8 cellular contexts compared by ENCODE assay signal in genomic region chr5:181222630-181223040, GRCh38. TPM values are rescaled to one million over a fixed set of nuclear protein-coding genes. Genes with fewer than 3 reads are reported as not detected.
DNase-seq lines count a peak whose midpoint lies in the region; ATAC-seq and TF ChIP-seq lines count a peak whose summit lies in the region.

No MANE protein-coding gene starts in this region.

- H3K36me3 Mint-ChIP-seq in stimulated activated naive CD8-positive, alpha-beta T cell treated with anti-CD3 and anti-CD28 coated beads, Interleukin-15, Interleukin-2, amounts not matched to agents 100 ng/mL and 50 ng/mL, for 24 hours (ENCODE audit: low read depth) = peaks cover 28% of the 10 kb centered on the region

- H3K4me3 Mint-ChIP-seq in stimulated activated naive CD8-positive, alpha-beta T cell treated with anti-CD3 and anti-CD28 coated beads, Interleukin-15, Interleukin-2, amounts not matched to agents 100 ng/mL and 50 ng/mL, for 24 hours = peak overlapping the region; percentile 99

- H3K4me1 ChIP-seq in left lung = peaks cover 4 to 46% of the 10 kb centered on the region in 2 donors
- H3K4me1 ChIP-seq in transverse colon = peaks cover 7 to 32% (median 11%) of the 10 kb centered on the region in 4 donors

- peak overlapping the region; percentile 97 for H3K27ac ChIP-seq in angular gyrus (ENCODE audit: low read depth, low read length)
- peak overlapping the region; percentile 97 to 100 for H3K27ac ChIP-seq in left lung
- peak overlapping the region; percentile 93 to 97 (median 95) for H3K27ac ChIP-seq in transverse colon

- 0% methylated on average over 6 to 18 of the region's 18 CpGs for WGBS in transverse colon (ENCODE audit: low coverage in 1 of 2), 2 donors

- peak overlapping the region; percentile 74 to 78 for H3K4me3 ChIP-seq in left lung
- peak overlapping the region; percentile 59 to 87 (median 66) for H3K4me3 ChIP-seq in transverse colon

- no peak for DNase-seq in stimulated activated naive CD8-positive, alpha-beta T cell treated with anti-CD3 and anti-CD28 coated beads, Interleukin-15, Interleukin-2, amounts not matched to agents 100 U/mL and 50 U/mL, for 24 hours
- DNase-seq in left lung (no peak), transverse colon (no peak)

- intact Hi-C loops in left lung (cut with DNase I) (no loop called here), transverse colon (cut with DNase I; ENCODE audit: low total_unique reads) (loop anchor here (2.0 to 10.0 kb wide), 2 partner anchors 32 to 418 kb away; partner anchors contain the start of gene MGAT1)

- H3K36me3 ChIP-seq in left lung (peaks cover 0 to 10% of the 10 kb centered on the region in 2 donors), transverse colon (no peaks in the 10 kb centered on the region)

- H3K4me1 Mint-ChIP-seq in stimulated activated naive CD8-positive, alpha-beta T cell treated with anti-CD3 and anti-CD28 coated beads, Interleukin-15, Interleukin-2, amounts not matched to agents 100 ng/mL and 50 ng/mL, for 24 hours (ENCODE audit: low read depth) = peaks cover 79% of the 10 kb centered on the region

- H3K9me3 ChIP-seq in left lung (no peaks in the 10 kb centered on the region), transverse colon (no peaks in the 10 kb centered on the region)

- H3K9me3 Mint-ChIP-seq in stimulated activated naive CD8-positive, alpha-beta T cell treated with anti-CD3 and anti-CD28 coated beads, Interleukin-15, Interleukin-2, amounts not matched to agents 100 ng/mL and 50 ng/mL, for 24 hours = no peaks in the 10 kb centered on the region

- peaks cover 0 to 4% of the 10 kb centered on the region in 2 donors for H3K27me3 ChIP-seq in left lung
- no peaks in the 10 kb centered on the region for H3K27me3 ChIP-seq in transverse colon

- TF ChIP-seq POLR2A in transverse colon (IDR thresholded peaks at IDR 0.05) = no peak

- no peak for ATAC-seq in stimulated activated naive CD8-positive, alpha-beta T cell treated with anti-CD3 and anti-CD28 coated beads, Interleukin-15, Interleukin-2, amounts not matched to agents 100 U/mL and 50 U/mL, for 24 hours
- ATAC-seq in left lung = peak; percentile 17
- no peak for ATAC-seq in HG02970 (IDR thresholded peaks at IDR 0.05; ENCODE audit: low FRiP score, unreplicated experiment)
- ATAC-seq in HG03097 (IDR thresholded peaks at IDR 0.05; ENCODE audit: low FRiP score, unreplicated experiment) = no peak
- no peak for ATAC-seq in GM18861 (IDR thresholded peaks at IDR 0.05; ENCODE audit: unreplicated experiment)

- TF ChIP-seq EP300 in transverse colon (IDR thresholded peaks at IDR 0.05; ENCODE audit: low read depth) = peak; percentile 3

- peaks cover 11% of the 10 kb centered on the region for H3K27me3 Mint-ChIP-seq in stimulated activated naive CD8-positive, alpha-beta T cell treated with anti-CD3 and anti-CD28 coated beads, Interleukin-15, Interleukin-2, amounts not matched to agents 100 ng/mL and 50 ng/mL, for 24 hours

- no peak for TF ChIP-seq CTCF in left lung (IDR thresholded peaks at IDR 0.05)
- peak in 3 of 5 experiments; percentile 18 to 68 (median 20) for TF ChIP-seq CTCF in transverse colon (IDR thresholded peaks at IDR 0.05)

- peak overlapping the region; percentile 99 for H3K27ac Mint-ChIP-seq in stimulated activated naive CD8-positive, alpha-beta T cell treated with anti-CD3 and anti-CD28 coated beads, Interleukin-15, Interleukin-2, amounts not matched to agents 100 ng/mL and 50 ng/mL, for 24 hours

- in situ Hi-C loops in transverse colon (cut with MboI; ENCODE audit: low pct_ligation_motif_present in 1 of 4, low pct_unique_long_range_greater_than_20kb in 1 of 4, low sequenced_read_pairs in 3 of 4) = no loop called here

RNA-seq across cellular contexts. Expression of gene TRIM41, which starts 0.4 kb away (rescaled TPM):
- total RNA-seq in left lung = 10 to 100 TPM; 24.2 to 24.5 TPM
- total RNA-seq in transverse colon = 10 to 100 TPM; 17.9 to 23.9 (median 18.7) TPM

RNA-seq across cellular contexts. Expression of gene TRIM7, which starts 17.6 kb away (rescaled TPM):
- total RNA-seq in left lung (1 to 10 TPM; 4.3 to 5.7 TPM), transverse colon (10 to 100 TPM in 1 of 4 donors, 1 to 10 TPM in 2, not detected in 1; 2.5 to 16.7 (median 7.5) TPM)

RNA-seq across cellular contexts. Expression of gene RACK1, which starts 21.1 kb away (rescaled TPM):
- total RNA-seq in left lung (1,000 to 10,000 TPM; 1,244 to 1,308 TPM), transverse colon (1,000 to 10,000 TPM; 1,633 to 1,930 (median 1,753) TPM)

RNA-seq across cellular contexts. Expression of gene TRIM52, which starts 38.3 kb away (rescaled TPM):
- total RNA-seq in left lung (10 to 100 TPM; 12.4 to 12.9 TPM), transverse colon (10 to 100 TPM; 14.7 to 24.3 (median 20.4) TPM)

Comparison
In these comparisons a context has a peak if more than half of its experiments do, and no peak if none do; other contexts are left out.
1. CTCF ChIP-seq: peak in transverse colon (3 of 5); none in left lung (0 of 2).
2. Peak in every context shown above with its lines, with median percentiles within 50 percentile points of each other: H3K27ac ChIP-seq.